ENCODE assay signal across 1 cellular context in genomic region chr7:66535414-66536329, GRCh38.
TF ChIP-seq lines count a peak whose summit lies in the region.

No MANE protein-coding gene starts in this region.

TF ChIP-seq in HepG2, 621 proteins besides CTCF, POLR2A, EP300 and RAD21 (continued from another document and continues in another):
- TF ChIP-seq RNF219 (CRISPR knock-in tag; IDR thresholded peaks at IDR 0.05) (0 out of 2 replicates have a peak, but pooled peaks have one; percentile 64), SKI (IDR thresholded peaks at IDR 0.05; ENCODE audit: partially characterized antibody) (peak; percentile 63), ZBTB26 (CRISPR knock-in tag; IDR thresholded peaks at IDR 0.05; ENCODE audit: borderline replicate concordance) (0 out of 2 replicates have a peak, but pooled peaks have one; percentile 19), ZNF780A (CRISPR knock-in tag; IDR thresholded peaks at IDR 0.05) (no peak), ZNF180 (CRISPR knock-in tag; IDR thresholded peaks at IDR 0.05; ENCODE audit: borderline replicate concordance, low read depth) (no peak), ZFYVE20 (CRISPR knock-in tag; IDR thresholded peaks at IDR 0.05; ENCODE audit: borderline replicate concordance, low read depth) (no peak), ZNF615 (CRISPR knock-in tag; IDR thresholded peaks at IDR 0.05; ENCODE audit: borderline replicate concordance) (no peak), MLLT10 (CRISPR knock-in tag; IDR thresholded peaks at IDR 0.05) (no peak), ZNF101 (CRISPR knock-in tag; IDR thresholded peaks at IDR 0.05; ENCODE audit: borderline replicate concordance, low read depth) (no peak; the same call in 1 of the 2 replicates), ZNF788 (CRISPR knock-in tag; IDR thresholded peaks at IDR 0.05; ENCODE audit: borderline replicate concordance) (peak; percentile 81; the same call in 1 of the 2 replicates), TAF1 (CRISPR knock-in tag; IDR thresholded peaks at IDR 0.05) (0 out of 2 replicates have a peak, but pooled peaks have one; percentile 34), GMEB1 (CRISPR knock-in tag; IDR thresholded peaks at IDR 0.05; ENCODE audit: borderline replicate concordance) (peak; percentile 62; the same call in 1 of the 2 replicates), SNAI1 (CRISPR knock-in tag; IDR thresholded peaks at IDR 0.05; ENCODE audit: borderline replicate concordance) (no peak), ARHGAP35 (CRISPR knock-in tag; IDR thresholded peaks at IDR 0.05; ENCODE audit: borderline replicate concordance) (no peak), ZNF20 (CRISPR knock-in tag; IDR thresholded peaks at IDR 0.05) (no peak), NR2F2 (IDR thresholded peaks at IDR 0.05; ENCODE audit: borderline replicate concordance, low read depth) (peak; percentile 52; the same call in 1 of the 2 replicates), ZNF44 (CRISPR knock-in tag; IDR thresholded peaks at IDR 0.05) (0 out of 2 replicates have a peak, but pooled peaks have one; percentile 45), IRF9 (CRISPR knock-in tag; IDR thresholded peaks at IDR 0.05; ENCODE audit: borderline replicate concordance) (no peak), ZNF142 (CRISPR knock-in tag; IDR thresholded peaks at IDR 0.05) (no peak), ZNF7 (CRISPR knock-in tag; IDR thresholded peaks at IDR 0.05) (no peak), HOXD1 (CRISPR knock-in tag; IDR thresholded peaks at IDR 0.05) (no peak), AGO1 (IDR thresholded peaks at IDR 0.05; ENCODE audit: low read depth, low read length, poor library complexity, severe bottlenecking) (no peak), ZNF619 (CRISPR knock-in tag; IDR thresholded peaks at IDR 0.05) (no peak), TOPORS (CRISPR knock-in tag; IDR thresholded peaks at IDR 0.05) (0 out of 2 replicates have a peak, but pooled peaks have one; percentile 74), ZNF567 (CRISPR knock-in tag; IDR thresholded peaks at IDR 0.05; ENCODE audit: borderline replicate concordance) (no peak), ZNF781 (CRISPR knock-in tag; IDR thresholded peaks at IDR 0.05; ENCODE audit: borderline replicate concordance, not compliant biosample characterization) (peak; percentile 73), ZC3H4 (CRISPR knock-in tag; IDR thresholded peaks at IDR 0.05; ENCODE audit: borderline replicate concordance) (no peak)
- TF ChIP-seq, protein P1, sequence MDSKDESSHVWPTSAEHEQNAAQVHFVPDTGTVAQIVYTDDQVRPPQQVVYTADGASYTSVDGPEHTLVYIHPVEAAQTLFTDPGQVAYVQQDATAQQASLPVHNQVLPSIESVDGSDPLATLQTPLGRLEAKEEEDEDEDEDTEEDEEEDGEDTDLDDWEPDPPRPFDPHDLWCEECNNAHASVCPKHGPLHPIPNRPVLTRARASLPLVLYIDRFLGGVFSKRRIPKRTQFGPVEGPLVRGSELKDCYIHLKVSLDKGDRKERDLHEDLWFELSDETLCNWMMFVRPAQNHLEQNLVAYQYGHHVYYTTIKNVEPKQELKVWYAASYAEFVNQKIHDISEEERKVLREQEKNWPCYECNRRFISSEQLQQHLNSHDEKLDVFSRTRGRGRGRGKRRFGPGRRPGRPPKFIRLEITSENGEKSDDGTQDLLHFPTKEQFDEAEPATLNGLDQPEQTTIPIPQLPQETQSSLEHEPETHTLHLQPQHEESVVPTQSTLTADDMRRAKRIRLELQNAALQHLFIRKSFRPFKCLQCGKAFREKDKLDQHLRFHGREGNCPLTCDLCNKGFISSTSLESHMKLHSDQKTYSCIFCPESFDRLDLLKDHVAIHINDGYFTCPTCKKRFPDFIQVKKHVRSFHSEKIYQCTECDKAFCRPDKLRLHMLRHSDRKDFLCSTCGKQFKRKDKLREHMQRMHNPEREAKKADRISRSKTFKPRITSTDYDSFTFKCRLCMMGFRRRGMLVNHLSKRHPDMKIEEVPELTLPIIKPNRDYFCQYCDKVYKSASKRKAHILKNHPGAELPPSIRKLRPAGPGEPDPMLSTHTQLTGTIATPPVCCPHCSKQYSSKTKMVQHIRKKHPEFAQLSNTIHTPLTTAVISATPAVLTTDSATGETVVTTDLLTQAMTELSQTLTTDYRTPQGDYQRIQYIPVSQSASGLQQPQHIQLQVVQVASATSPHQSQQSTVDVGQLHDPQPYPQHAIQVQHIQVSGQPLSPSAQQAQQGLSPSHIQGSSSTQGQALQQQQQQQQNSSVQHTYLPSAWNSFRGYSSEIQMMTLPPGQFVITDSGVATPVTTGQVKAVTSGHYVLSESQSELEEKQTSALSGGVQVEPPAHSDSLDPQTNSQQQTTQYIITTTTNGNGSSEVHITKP (CRISPR knock-in tag; IDR thresholded peaks at IDR 0.05; ENCODE audit: low read depth) = peak; percentile 46; the same call in 1 of the 2 replicates
- TF ChIP-seq, protein P2, sequence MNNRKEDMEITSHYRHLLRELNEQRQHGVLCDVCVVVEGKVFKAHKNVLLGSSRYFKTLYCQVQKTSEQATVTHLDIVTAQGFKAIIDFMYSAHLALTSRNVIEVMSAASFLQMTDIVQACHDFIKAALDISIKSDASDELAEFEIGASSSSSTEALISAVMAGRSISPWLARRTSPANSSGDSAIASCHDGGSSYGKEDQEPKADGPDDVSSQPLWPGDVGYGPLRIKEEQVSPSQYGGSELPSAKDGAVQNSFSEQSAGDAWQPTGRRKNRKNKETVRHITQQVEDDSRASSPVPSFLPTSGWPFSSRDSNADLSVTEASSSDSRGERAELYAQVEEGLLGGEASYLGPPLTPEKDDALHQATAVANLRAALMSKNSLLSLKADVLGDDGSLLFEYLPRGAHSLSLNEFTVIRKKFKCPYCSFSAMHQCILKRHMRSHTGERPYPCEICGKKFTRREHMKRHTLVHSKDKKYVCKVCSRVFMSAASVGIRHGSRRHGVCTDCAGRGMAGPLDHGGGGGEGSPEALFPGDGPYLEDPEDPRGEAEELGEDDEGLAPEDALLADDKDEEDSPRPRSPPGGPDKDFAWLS (CRISPR knock-in tag; IDR thresholded peaks at IDR 0.05; ENCODE audit: borderline replicate concordance) = peak; percentile 95; the same call in 1 of the 2 replicates
- TF ChIP-seq, protein P3, sequence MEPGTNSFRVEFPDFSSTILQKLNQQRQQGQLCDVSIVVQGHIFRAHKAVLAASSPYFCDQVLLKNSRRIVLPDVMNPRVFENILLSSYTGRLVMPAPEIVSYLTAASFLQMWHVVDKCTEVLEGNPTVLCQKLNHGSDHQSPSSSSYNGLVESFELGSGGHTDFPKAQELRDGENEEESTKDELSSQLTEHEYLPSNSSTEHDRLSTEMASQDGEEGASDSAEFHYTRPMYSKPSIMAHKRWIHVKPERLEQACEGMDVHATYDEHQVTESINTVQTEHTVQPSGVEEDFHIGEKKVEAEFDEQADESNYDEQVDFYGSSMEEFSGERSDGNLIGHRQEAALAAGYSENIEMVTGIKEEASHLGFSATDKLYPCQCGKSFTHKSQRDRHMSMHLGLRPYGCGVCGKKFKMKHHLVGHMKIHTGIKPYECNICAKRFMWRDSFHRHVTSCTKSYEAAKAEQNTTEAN (CRISPR knock-in tag; conservative IDR thresholded peaks at IDR 0.05) = no peak; the same call in 1 of the 2 replicates
- TF ChIP-seq, protein P4, sequence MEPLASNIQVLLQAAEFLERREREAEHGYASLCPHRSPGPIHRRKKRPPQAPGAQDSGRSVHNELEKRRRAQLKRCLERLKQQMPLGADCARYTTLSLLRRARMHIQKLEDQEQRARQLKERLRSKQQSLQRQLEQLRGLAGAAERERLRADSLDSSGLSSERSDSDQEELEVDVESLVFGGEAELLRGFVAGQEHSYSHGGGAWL (CRISPR knock-in tag; IDR thresholded peaks at IDR 0.05) = no peak; the same call in 1 of the 2 replicates
- TF ChIP-seq, protein P5, sequence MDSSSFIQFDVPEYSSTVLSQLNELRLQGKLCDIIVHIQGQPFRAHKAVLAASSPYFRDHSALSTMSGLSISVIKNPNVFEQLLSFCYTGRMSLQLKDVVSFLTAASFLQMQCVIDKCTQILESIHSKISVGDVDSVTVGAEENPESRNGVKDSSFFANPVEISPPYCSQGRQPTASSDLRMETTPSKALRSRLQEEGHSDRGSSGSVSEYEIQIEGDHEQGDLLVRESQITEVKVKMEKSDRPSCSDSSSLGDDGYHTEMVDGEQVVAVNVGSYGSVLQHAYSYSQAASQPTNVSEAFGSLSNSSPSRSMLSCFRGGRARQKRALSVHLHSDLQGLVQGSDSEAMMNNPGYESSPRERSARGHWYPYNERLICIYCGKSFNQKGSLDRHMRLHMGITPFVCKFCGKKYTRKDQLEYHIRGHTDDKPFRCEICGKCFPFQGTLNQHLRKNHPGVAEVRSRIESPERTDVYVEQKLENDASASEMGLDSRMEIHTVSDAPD (CRISPR knock-in tag; IDR thresholded peaks at IDR 0.05) = peak; percentile 93
